ENCODE assay signal across 19 cellular contexts in the genomic region with DNA sequence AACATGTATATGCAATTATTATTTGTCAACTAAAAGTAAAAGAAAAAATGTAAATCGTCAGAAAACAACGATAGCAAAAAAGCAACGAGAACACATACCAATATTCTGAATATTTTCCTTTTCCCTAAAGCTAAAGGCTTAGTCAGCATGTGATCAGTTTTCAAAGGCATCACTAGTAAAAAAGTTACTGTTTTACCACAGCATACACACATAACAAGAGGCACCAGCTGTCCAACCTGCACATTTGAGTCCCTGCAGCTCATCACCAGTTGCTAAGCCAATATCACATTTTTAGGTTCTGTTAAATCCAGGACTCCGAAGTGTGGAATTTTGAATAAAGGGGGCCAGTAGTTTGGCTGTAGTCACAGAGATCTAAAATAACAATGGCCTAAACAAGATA.
"Had no signal": no experiment of that assay in that cellular context is flagged by ENCODE, and none has a peak within 500 bp of the region (broad histone marks: within the 10 kb centered on the region; RNA-seq: fewer than 3 reads in every experiment).

No MANE protein-coding gene starts in this region.

- ATAC-seq: effector memory CD8-positive, alpha-beta T cell; gastrocnemius medialis; heart right ventricle; left lung; lower lobe of right lung; stimulated activated effector memory CD8-positive, alpha-beta T cell treated with anti-CD3 and anti-CD28 coated beads, Interleukin-12 subunit alpha, Interleukin-12 subunit beta, amount 100 ng/mL, for 72 hours; stimulated activated naive CD8-positive, alpha-beta T cell treated with anti-CD3 and anti-CD28 coated beads, Interleukin-15, Interleukin-2, amounts not matched to agents 100 U/mL and 50 U/mL, for 24 hours had no signal

- H3K36me3 ChIP-seq: esophagus muscularis mucosa, gastrocnemius medialis, heart right ventricle, left lung, lower lobe of right lung, right atrium auricular region, tibial artery, upper lobe of left lung, uterus had no signal

- H3K27me3 ChIP-seq: esophagus muscularis mucosa, gastrocnemius medialis, heart right ventricle, left lung, right atrium auricular region, tibial artery, upper lobe of left lung, uterus had no signal

- H3K27ac ChIP-seq: epithelial cell of prostate, esophagus muscularis mucosa, gastrocnemius medialis, heart right ventricle, left lung, lower lobe of right lung, right atrium auricular region, tibial artery, upper lobe of left lung, uterus had no signal

- H3K9me3 ChIP-seq: esophagus muscularis mucosa, gastrocnemius medialis, heart right ventricle, left lung, lower lobe of right lung, right atrium auricular region, tibial artery, upper lobe of left lung, uterus had no signal

- H3K4me3 ChIP-seq: esophagus muscularis mucosa, gastrocnemius medialis, heart right ventricle, left lung, lower lobe of right lung, right atrium auricular region, tibial artery, upper lobe of left lung, uterus had no signal

- DNase-seq: effector memory CD8-positive, alpha-beta T cell; gastrocnemius medialis; heart right ventricle; hypothalamus; left lung; lower lobe of right lung; midbrain; naive B cell; posterior cingulate gyrus; stimulated activated CD4-positive, alpha-beta T cell treated with anti-CD3 and anti-CD28 coated beads, Interleukin-4, amount 100 ng/mL, for 1 hour; stimulated activated CD8-positive, alpha-beta memory T cell treated with anti-CD3 and anti-CD28 coated beads, Interleukin-4, amount 100 ng/mL, for 48 hours; stimulated activated naive CD8-positive, alpha-beta T cell treated with anti-CD3 and anti-CD28 coated beads, Interleukin-15, Interleukin-2, amounts not matched to agents 100 U/mL and 50 U/mL, for 24 hours; tibial artery; upper lobe of left lung; uterus had no signal

- H3K4me1 ChIP-seq: esophagus muscularis mucosa, gastrocnemius medialis, heart right ventricle, left lung, lower lobe of right lung, right atrium auricular region, tibial artery, upper lobe of left lung, uterus had no signal
